Comparison of ENCODE assay signal across 20 cellular contexts in genomic region chr9:107557236-107557990, GRCh38.
DNase-seq lines count a peak whose midpoint lies in the region; ATAC-seq and TF ChIP-seq lines count a peak whose summit lies in the region.
"Had no signal": no experiment of that assay in that cellular context is flagged by ENCODE, and none has a peak within 500 bp of the region (broad histone marks: within the 10 kb centered on the region; RNA-seq: fewer than 3 reads in every experiment).

No MANE protein-coding gene starts in this region.

- H3K27ac Mint-ChIP-seq in Calu3 (ENCODE audit: unreplicated experiment): peak overlapping the region; percentile 63
- H3K27ac Mint-ChIP-seq: endodermal cell, H9 had no signal

- H3K14ac ChIP-seq in neuronal stem cell (ENCODE audit: low read length): peak overlapping the region; percentile 82

- CTCF ChIA-PET in Calu3 (lab: Charles Lee) (interaction anchor here (1.3 kb wide), 1 partner anchor 20 kb away, joined by 6 read pairs; no protein-coding TSS in a partner anchor), Panc1 (lab: Charles Lee) (no interaction called here), GM10248 (lab: Yijun Ruan, JAX) (interaction anchor here (0.7 kb wide), 1 partner anchor 11 kb away, joined by 3 read pairs; no protein-coding TSS in a partner anchor)

- no peak overlapping the region for H2BK12ac ChIP-seq in neuronal stem cell (ENCODE audit: low read length)

- no peak overlapping the region for H3K4ac ChIP-seq in neuronal stem cell (ENCODE audit: low read length)

- H3K9me3 ChIP-seq in Panc1 (ENCODE audit: control insufficient read depth, insufficient read depth, low read depth, low read length) (no peaks in the 10 kb centered on the region), neuronal stem cell (replicated peaks in 1 of 2; ENCODE audit: control insufficient read depth in 2 of 2, insufficient read depth in 1 of 2, low read depth in 1 of 2, low read length in 2 of 2) (no peaks in the 10 kb centered on the region)
- H3K9me3 ChIP-seq: SJSA1, transverse colon had no signal

- H3K4me3 ChIP-seq in Panc1 (ENCODE audit: low read depth in 2 of 2, low read length in 2 of 2): no peak overlapping the region
- no peak overlapping the region for H3K4me3 ChIP-seq in fibroblast of pulmonary artery (replicated peaks; ENCODE audit: low read depth, low read length)
- no peak overlapping the region for H3K4me3 ChIP-seq in neuronal stem cell (ENCODE audit: low read length in 2 of 2)
- H3K4me3 ChIP-seq: SJSA1, transverse colon had no signal

- H3K27ac ChIP-seq in Panc1 (ENCODE audit: low read length) (no peak overlapping the region), neuronal stem cell (replicated peaks; ENCODE audit: low read length) (no peak overlapping the region)
- H3K27ac ChIP-seq: parathyroid adenoma, SJSA1, transverse colon had no signal

- no peaks in the 10 kb centered on the region for H3K79me1 ChIP-seq in neuronal stem cell (ENCODE audit: low read depth, low read length)

- H3K36me3 ChIP-seq in Panc1 (ENCODE audit: control insufficient read depth, insufficient read depth, low read length): no peaks in the 10 kb centered on the region
- no peaks in the 10 kb centered on the region for H3K36me3 ChIP-seq in neuronal stem cell (replicated peaks in 1 of 2; ENCODE audit: control insufficient read depth in 2 of 2, insufficient read depth in 2 of 2, low read length in 2 of 2)
- H3K36me3 ChIP-seq: SJSA1, transverse colon had no signal

- no peaks in the 10 kb centered on the region for H3K9me3 Mint-ChIP-seq in Calu3 (ENCODE audit: low read depth, unreplicated experiment)
- H3K9me3 Mint-ChIP-seq: endodermal cell, H9 had no signal

- H2BK5ac ChIP-seq in neuronal stem cell (ENCODE audit: low read length): no peak overlapping the region

- no peaks in the 10 kb centered on the region for H3K36me3 Mint-ChIP-seq in Calu3 (ENCODE audit: insufficient read depth, unreplicated experiment)

- no peaks in the 10 kb centered on the region for H3K27me3 Mint-ChIP-seq in Calu3 (ENCODE audit: unreplicated experiment)

- TF ChIP-seq CTCF in Calu3 (IDR thresholded peaks at IDR 0.05; ENCODE audit: unreplicated experiment): no peak
- TF ChIP-seq CTCF in Panc1 (IDR thresholded peaks at IDR 0.05): no peak
- TF ChIP-seq CTCF in fibroblast of pulmonary artery (IDR thresholded peaks at IDR 0.05; ENCODE audit: low read length, missing control alignments): no peak
- TF ChIP-seq CTCF in GM10248 (IDR thresholded peaks at IDR 0.05; ENCODE audit: control extremely low read depth, extremely low read depth, low read depth, missing control alignments): no peak

- peak; percentile 10 for DNase-seq in Calu3
- no peak for DNase-seq in Panc1 (ENCODE audit: low read depth, low spot score)
- peak; percentile 25 for DNase-seq in fibroblast of pulmonary artery (ENCODE audit: low read depth)
- DNase-seq in neuronal stem cell (ENCODE audit: low spot score): no peak
- no peak for DNase-seq in T-helper 1 cell
- no peak for DNase-seq in GM10248 (ENCODE audit: extremely low spot score)
- no peak for DNase-seq in COLO829 (ENCODE audit: low spot score)
- DNase-seq: ACHN; activated CD4-positive, alpha-beta T cell treated with anti-CD3 and anti-CD28 coated beads for 1 hour; activated effector memory CD4-positive, alpha-beta T cell treated with anti-CD3 and anti-CD28 coated beads, Interleukin-2, amount 50 U/mL, for 16 hours; amniotic stem cell; DMS79 treated with DMSO at 0.1 percent for 48 hours; endodermal cell; H9; NCI-H187; T-helper 9 cell; transverse colon had no signal

- no peak overlapping the region for H3K18ac ChIP-seq in neuronal stem cell (ENCODE audit: low read length)

- intact Hi-C loops in Calu3 (cut with micrococcal nuclease; ENCODE audit: unreplicated experiment): loop anchor here (5.0 kb wide), 1 partner anchor 55 kb away; no protein-coding TSS in a partner anchor
- intact Hi-C loops in Panc1 (cut with micrococcal nuclease; ENCODE audit: unreplicated experiment): no loop called here

- peak; percentile 34; the same call in 1 of the 2 replicates for ATAC-seq in Panc1
- ATAC-seq in HG03469 (IDR thresholded peaks at IDR 0.05; ENCODE audit: unreplicated experiment): no peak

- no peak overlapping the region for H3K4me2 ChIP-seq in neuronal stem cell (ENCODE audit: insufficient read depth, low read length, poor library complexity, severe bottlenecking)

- no peak overlapping the region for H2AK5ac ChIP-seq in neuronal stem cell (ENCODE audit: low read depth, low read length)

- H4K8ac ChIP-seq in neuronal stem cell (ENCODE audit: low read depth, low read length): no peak overlapping the region

- H3K9ac ChIP-seq in neuronal stem cell (ENCODE audit: low read depth, low read length, poor library complexity): no peak overlapping the region
- H3K9ac ChIP-seq: parathyroid adenoma had no signal

- H3K23ac ChIP-seq in neuronal stem cell (ENCODE audit: low read depth, low read length, poor library complexity): no peak overlapping the region

- no peak overlapping the region for H2AFZ ChIP-seq in neuronal stem cell (ENCODE audit: low read length)
- H2AFZ ChIP-seq: parathyroid adenoma had no signal

- H3K4me3 Mint-ChIP-seq in Calu3 (ENCODE audit: low read depth, unreplicated experiment): no peak overlapping the region
- H3K4me3 Mint-ChIP-seq: endodermal cell, H9 had no signal

- no peak overlapping the region for H4K91ac ChIP-seq in neuronal stem cell (ENCODE audit: low read depth, low read length, poor library complexity)

- H3K4me1 ChIP-seq in Panc1 (ENCODE audit: control insufficient read depth, insufficient read depth, low read length): no peaks in the 10 kb centered on the region
- H3K4me1 ChIP-seq in neuronal stem cell (ENCODE audit: control insufficient read depth in 2 of 2, insufficient read depth in 1 of 2, low read depth in 1 of 2, low read length in 2 of 2): no peaks in the 10 kb centered on the region
- H3K4me1 ChIP-seq: parathyroid adenoma, SJSA1, transverse colon had no signal

- H3K27me3 ChIP-seq in Panc1 (ENCODE audit: control insufficient read depth, insufficient read depth, low read length) (no peaks in the 10 kb centered on the region), neuronal stem cell (ENCODE audit: control insufficient read depth in 3 of 3, insufficient read depth in 3 of 3, low read depth in 1 of 3, low read length in 3 of 3) (no peaks in the 10 kb centered on the region)
- H3K27me3 ChIP-seq: SJSA1, transverse colon had no signal

- BruUV-seq in Calu3 (replicated peaks; lab: Mats Ljungman, UMichigan): no TSS peak
- BruUV-seq in Panc1 (replicated peaks; lab: Mats Ljungman, UMichigan): no TSS peak

- peaks cover 14% of the 10 kb centered on the region for H3K4me1 Mint-ChIP-seq in Calu3 (ENCODE audit: low read depth, unreplicated experiment)

- H2BK15ac ChIP-seq in neuronal stem cell (ENCODE audit: low read length): no peak overlapping the region

- WGBS in neuronal stem cell (ENCODE audit: extremely low coverage in 2 of 2, insufficient read length in 2 of 2, insufficient replicate concordance in 1 of 2), 2 donors: no CpG with 5 or more reads among the region's 5 CpGs

- H2BK120ac ChIP-seq in neuronal stem cell (ENCODE audit: low read depth, low read length): no peak overlapping the region

- POLR2A ChIA-PET in Panc1 (lab: Charles Lee): no interaction called here
- POLR2A ChIA-PET in GM10248 (lab: Yijun Ruan, JAX): no interaction called here

- in situ Hi-C loops in Panc1 (cut with HindIII; ENCODE audit: low pct_unique_long_range_greater_than_20kb, low sequenced_read_pairs): no loop called here

Comparison
In these comparisons a context has a peak if more than half of its experiments do, and no peak if none do; other contexts are left out.
1. DNase-seq: peak in Calu3 (single experiment) and fibroblast of pulmonary artery (single experiment); none in Panc1 (single experiment), neuronal stem cell (single experiment), T-helper 1 cell (0 of 5), GM10248 (single experiment) and COLO829 (single experiment).